25 cellular contexts compared by ENCODE assay signal in genomic region chr6:28568515-28569108, GRCh38. TPM values are rescaled to one million over a fixed set of nuclear protein-coding genes. Genes with fewer than 3 reads are reported as not detected.
DNase-seq lines count a peak whose midpoint lies in the region; ATAC-seq, FAIRE-seq and TF ChIP-seq lines count a peak whose summit lies in the region.
"Had no signal": no experiment of that assay in that cellular context is flagged by ENCODE, and none has a peak within 500 bp of the region (broad histone marks: within the 10 kb centered on the region; RNA-seq: fewer than 3 reads in every experiment).

No MANE protein-coding gene starts in this region.

- POLR2A ChIA-PET in GM12878 (lab: Charles Lee): interaction anchor here (0.5 kb wide), 1 partner anchor 377 kb away, joined by 3 read pairs; no protein-coding TSS in a partner anchor

- H3K9me3 ChIP-seq in GM12878 (replicated peaks; ENCODE audit: control insufficient read depth, insufficient read depth, low read length) (peaks cover 3% of the 10 kb centered on the region; the same call in 2 of the 3 replicates), neuronal stem cell (replicated peaks in 1 of 2; ENCODE audit: control insufficient read depth in 2 of 2, insufficient read depth in 1 of 2, low read depth in 1 of 2, low read length in 2 of 2) (peaks cover 0 to 4% of the 10 kb centered on the region in 2 donors), neural progenitor cell (ENCODE audit: low read depth) (no peaks in the 10 kb centered on the region)

- no TSS peak for BruUV-seq in GM12878 (replicated peaks; lab: Mats Ljungman, UMichigan)

- CTCF ChIA-PET in GM12878 (lab: Yijun Ruan, JAX): no interaction called here

- H3K4me3 Mint-ChIP-seq in neural progenitor cell: no peak overlapping the region
- H3K4me3 Mint-ChIP-seq: CD14-positive monocyte; CD4-positive, alpha-beta memory T cell; HFFc6 had no signal

- H3K9me3 Mint-ChIP-seq in neural progenitor cell: peaks cover 8% of the 10 kb centered on the region

- no peak overlapping the region for H3K27ac Mint-ChIP-seq in neural progenitor cell
- H3K27ac Mint-ChIP-seq: CD14-positive monocyte; CD4-positive, alpha-beta memory T cell; HFFc6 had no signal

- DNase-seq in GM12865 (ENCODE audit: low read depth) (peak; percentile 40), GM20000 (ENCODE audit: low spot score) (peak; percentile 10), GM12878 (ENCODE audit: low read depth, low spot score) (no peak), neuronal stem cell (ENCODE audit: low spot score) (no peak), RPMI8226 (no peak), GM10266 (ENCODE audit: extremely low spot score) (no peak), neural progenitor cell (ENCODE audit: low spot score) (no peak)
- DNase-seq: CD4-positive, alpha-beta memory T cell; DMS153; DMS79; GDM1; GM23248; HCEC 1CT; HFFc6 had no signal

- no peak for TF ChIP-seq RAD21 in GM12878 (IDR thresholded peaks at IDR 0.05; ENCODE audit: insufficient read depth, low read depth, low read length)

- intact Hi-C loops in GM12878 (cut with micrococcal nuclease; ENCODE audit: unreplicated experiment): no loop called here

- H3K27ac ChIP-seq in GM12878 (ENCODE audit: control insufficient read depth, insufficient read depth): no peak overlapping the region
- peak overlapping the region; percentile 62 for H3K27ac ChIP-seq in neuronal stem cell (replicated peaks; ENCODE audit: low read length)
- no peak overlapping the region for H3K27ac ChIP-seq in neural progenitor cell
- H3K27ac ChIP-seq: 22Rv1, BLaER1, GM23248, HL-60 had no signal

- H2AK5ac ChIP-seq in neuronal stem cell (ENCODE audit: low read depth, low read length): no peak overlapping the region

- H3K36me3 ChIP-seq in GM12878 (ENCODE audit: control insufficient read depth in 2 of 2, insufficient read depth in 2 of 2, low read length in 1 of 2) (no peaks in the 10 kb centered on the region), neuronal stem cell (replicated peaks in 1 of 2; ENCODE audit: control insufficient read depth in 2 of 2, insufficient read depth in 2 of 2, low read length in 2 of 2) (peaks cover 0 to 6% of the 10 kb centered on the region in 2 donors), neural progenitor cell (no peaks in the 10 kb centered on the region)
- H3K36me3 ChIP-seq: BLaER1 had no signal

- SMC1A ChIA-PET in GM12878 (lab: Charles Lee; ENCODE audit: uncharacterized antibody, unreplicated experiment): no interaction called here

- no peak overlapping the region for H3K4me2 ChIP-seq in GM12878 (ENCODE audit: control insufficient read depth, insufficient read depth)
- H3K4me2 ChIP-seq in neuronal stem cell (ENCODE audit: insufficient read depth, low read length, poor library complexity, severe bottlenecking): no peak overlapping the region
- no peak overlapping the region for H3K4me2 ChIP-seq in neural progenitor cell
- H3K4me2 ChIP-seq: BLaER1 had no signal

- H3K4ac ChIP-seq in neuronal stem cell (ENCODE audit: low read length): no peak overlapping the region

- no peak for TF ChIP-seq POLR2A in GM12878 (IDR thresholded peaks at IDR 0.05; ENCODE audit: low read depth, low read length)

- no peak overlapping the region for H3K23ac ChIP-seq in neuronal stem cell (ENCODE audit: low read depth, low read length, poor library complexity)

- in situ Hi-C loops in GM12878 (cut with MboI): no loop called here

- FAIRE-seq in GM12878 (lab: Jason Lieb, UNC): no peak
- FAIRE-seq: GM12892 had no signal

- H3F3A ChIP-seq in neural progenitor cell (ENCODE audit: low read depth): peaks cover 4% of the 10 kb centered on the region

- no peak overlapping the region for H3K14ac ChIP-seq in neuronal stem cell (ENCODE audit: low read length)

- no peaks in the 10 kb centered on the region for H3K27me3 ChIP-seq in GM12878 (replicated peaks in 1 of 2; ENCODE audit: control insufficient read depth in 2 of 2, insufficient read depth in 2 of 2, low read length in 1 of 2)
- no peaks in the 10 kb centered on the region for H3K27me3 ChIP-seq in neuronal stem cell (ENCODE audit: control insufficient read depth in 3 of 3, insufficient read depth in 3 of 3, low read depth in 1 of 3, low read length in 3 of 3)
- no peaks in the 10 kb centered on the region for H3K27me3 ChIP-seq in neural progenitor cell
- H3K27me3 ChIP-seq: BLaER1 had no signal

- H2BK12ac ChIP-seq in neuronal stem cell (ENCODE audit: low read length): no peak overlapping the region

- H4K20me1 ChIP-seq in GM12878 (ENCODE audit: control insufficient read depth, insufficient read depth) (no peaks in the 10 kb centered on the region), neural progenitor cell (ENCODE audit: low read depth) (no peaks in the 10 kb centered on the region)
- H4K20me1 ChIP-seq: BLaER1 had no signal

- 100% methylated on average over 4 of the region's 4 CpGs for WGBS in GM12878 (ENCODE audit: insufficient coverage, insufficient replicate concordance, low lambda C conversion rate, missing lambda C conversion rate)
- WGBS in neuronal stem cell (ENCODE audit: extremely low coverage in 2 of 2, insufficient read length in 2 of 2, insufficient replicate concordance in 1 of 2), 2 donors: no CpG with 5 or more reads among the region's 4 CpGs

- H3K18ac ChIP-seq in neuronal stem cell (ENCODE audit: low read length): no peak overlapping the region

- no peak overlapping the region for H4K8ac ChIP-seq in neuronal stem cell (ENCODE audit: low read depth, low read length)

- H3K79me2 ChIP-seq in GM12878 (ENCODE audit: control insufficient read depth, insufficient read depth, low read length) (no peaks in the 10 kb centered on the region), neural progenitor cell (ENCODE audit: low read depth) (no peaks in the 10 kb centered on the region)

- H3K4me1 ChIP-seq in GM12878 (ENCODE audit: control insufficient read depth, insufficient read depth, low read length) (no peaks in the 10 kb centered on the region), neuronal stem cell (ENCODE audit: control insufficient read depth in 2 of 2, insufficient read depth in 1 of 2, low read depth in 1 of 2, low read length in 2 of 2) (peaks cover 9% of the 10 kb centered on the region in 2 donors), neural progenitor cell (peaks cover 22% of the 10 kb centered on the region)
- H3K4me1 ChIP-seq: BLaER1 had no signal

- no peak for TF ChIP-seq EP300 in GM12878 (IDR thresholded peaks at IDR 0.05; ENCODE audit: borderline replicate concordance in 1 of 2, control insufficient read depth in 1 of 2, low read depth in 2 of 2, low read length in 2 of 2)

- no peak overlapping the region for H2BK120ac ChIP-seq in neuronal stem cell (ENCODE audit: low read depth, low read length)

- RAD21 ChIA-PET in GM12878 (lab: Charles Lee; ENCODE audit: unreplicated experiment): interaction anchor here (1.2 kb wide), 1 partner anchor 26 kb away, joined by 4 read pairs; no protein-coding TSS in a partner anchor

- no peaks in the 10 kb centered on the region for H3K79me1 ChIP-seq in neuronal stem cell (ENCODE audit: low read depth, low read length)

- H3K4me1 Mint-ChIP-seq in neural progenitor cell: peaks cover 8% of the 10 kb centered on the region
- H3K4me1 Mint-ChIP-seq: CD14-positive monocyte; CD4-positive, alpha-beta memory T cell had no signal

- TF ChIP-seq CTCF in GM12865 (IDR thresholded peaks at IDR 0.05; ENCODE audit: insufficient read depth, low read depth, low read length, missing control alignments): no peak
- no peak for TF ChIP-seq CTCF in GM20000 (IDR thresholded peaks at IDR 0.05; ENCODE audit: extremely low read depth, missing control alignments)
- no peak for TF ChIP-seq CTCF in GM12878 (IDR thresholded peaks at IDR 0.05 in 2 of 3, conservative IDR thresholded peaks at IDR 0.05 in 1 of 3; ENCODE audit: control insufficient read depth in 2 of 3, extremely low read depth in 1 of 3, insufficient read depth in 1 of 3, low read depth in 3 of 3, low read length in 3 of 3)
- TF ChIP-seq CTCF in GM10266 (IDR thresholded peaks at IDR 0.05; ENCODE audit: control insufficient read depth, insufficient read depth, low read depth, missing control alignments): no peak
- TF ChIP-seq CTCF in neural progenitor cell (IDR thresholded peaks at IDR 0.05): no peak

- ATAC-seq in GM12878 (peak; percentile 72), HG02623 (IDR thresholded peaks at IDR 0.05; ENCODE audit: unreplicated experiment) (no peak)

- no peaks in the 10 kb centered on the region for H3K27me3 Mint-ChIP-seq in neural progenitor cell (ENCODE audit: insufficient read depth, low read depth)

- H2AFZ ChIP-seq in GM12878 (ENCODE audit: control insufficient read depth, low read depth, low read length): no peak overlapping the region
- H2AFZ ChIP-seq in neuronal stem cell (ENCODE audit: low read length): no peak overlapping the region
- H2AFZ ChIP-seq in neural progenitor cell (replicated peaks): no peak overlapping the region
- H2AFZ ChIP-seq: GM23248 had no signal

- H3K4me3 ChIP-seq in GM12865 (ENCODE audit: low read depth, low read length) (no peak overlapping the region), GM12878 (no peak overlapping the region), neuronal stem cell (ENCODE audit: low read length in 2 of 2) (no peak overlapping the region), neural progenitor cell (no peak overlapping the region)
- H3K4me3 ChIP-seq: BLaER1, GM23248 had no signal

- H2BK15ac ChIP-seq in neuronal stem cell (ENCODE audit: low read length): no peak overlapping the region

- no peak overlapping the region for H4K91ac ChIP-seq in neuronal stem cell (ENCODE audit: low read depth, low read length, poor library complexity)

- H3K36me3 Mint-ChIP-seq in neural progenitor cell: peaks cover 6% of the 10 kb centered on the region
- H3K36me3 Mint-ChIP-seq: CD14-positive monocyte; CD4-positive, alpha-beta memory T cell had no signal

- H2BK5ac ChIP-seq in neuronal stem cell (ENCODE audit: low read length): no peak overlapping the region

- H3K9ac ChIP-seq in GM12878 (ENCODE audit: control insufficient read depth, insufficient read depth, low read length) (no peak overlapping the region), neuronal stem cell (ENCODE audit: low read depth, low read length, poor library complexity) (no peak overlapping the region), neural progenitor cell (no peak overlapping the region)
- H3K9ac ChIP-seq: BLaER1, GM23248 had no signal

RNA-seq across cellular contexts. Expression of gene GPX5, which starts 42.9 kb away (rescaled TPM):
- total RNA-seq in GM12878 (2013; cell fraction: nucleolus; rRNA removed): not detected in 2 replicates
- total RNA-seq in GM12878 (2014; rRNA removed) (not detected in 2 replicates), GM12878 (2014; rRNA removed; fragmentation: Illumina TruSeq; extraction: Trizol) (not detected in 2 replicates), GM12878 (2021) (not detected in 2 replicates), neural progenitor cell (ENCODE audit: low replicate concordance) (not detected in 2 replicates)
- polyA plus RNA-seq in GM12878 (2011; ENCODE audit: low read depth): not detected
- polyA plus RNA-seq in GM12878 (2011; rRNA removed) (not detected in 2 replicates), GM12878 (2014; fragmentation: Illumina TruSeq; extraction: Trizol) (not detected in 2 replicates), GM12878 (2014; fragmentation: Nextera tagmentation; extraction: Ambion mirVana) (not detected), GM12878 (2014; rRNA removed) (not detected in 2 replicates), GM12878 (2016; fragmentation: Nextera tagmentation; extraction: Ambion mirVana) (not detected)
- not detected in 2 replicates for polyA plus RNA-seq in GM12878 (2011; cell fraction: cytosol; rRNA removed)
- polyA plus RNA-seq in GM12878 (2011; cell fraction: nucleus; rRNA removed): not detected in 2 replicates
- not detected in 2 replicates for polyA plus RNA-seq in GM12878 (2012)
- not detected in 2 replicates for polyA minus RNA-seq in GM12878 (2011; rRNA and poly(A)+ RNA removed)
- polyA minus RNA-seq in GM12878 (2011; cell fraction: cytosol; rRNA and poly(A)+ RNA removed): not detected in 2 replicates
- not detected in 2 replicates for polyA minus RNA-seq in GM12878 (2011; cell fraction: nucleus; rRNA and poly(A)+ RNA removed)
- not detected for polyA plus RNA-seq in neuronal stem cell (2013, experiment 1 of 2)
- polyA plus RNA-seq in neuronal stem cell (2013, experiment 2 of 2): not detected
- total RNA-seq: A673; CD4-positive, alpha-beta memory T cell; Daoy; GM23248; H4; HFFc6; HT1080 had no signal
- polyA plus RNA-seq: AG04450; CD14-positive monocyte; CD4-positive, alpha-beta memory T cell; GM23248 had no signal

RNA-seq across cellular contexts. Expression of gene GPX6, which starts 53.0 kb away (rescaled TPM):
- total RNA-seq in GM12878 (2013; cell fraction: nucleolus; rRNA removed): not detected in 2 replicates
- total RNA-seq in GM12878 (2014; rRNA removed) (not detected in 2 replicates), GM12878 (2014; rRNA removed; fragmentation: Illumina TruSeq; extraction: Trizol) (not detected in 2 replicates), GM12878 (2021) (not detected in 2 replicates), neural progenitor cell (ENCODE audit: low replicate concordance) (not detected in 2 replicates)
- not detected for polyA plus RNA-seq in GM12878 (2011; ENCODE audit: low read depth)
- polyA plus RNA-seq in GM12878 (2011; rRNA removed) (not detected in 2 replicates), GM12878 (2014; fragmentation: Illumina TruSeq; extraction: Trizol) (not detected in 2 replicates), GM12878 (2014; fragmentation: Nextera tagmentation; extraction: Ambion mirVana) (not detected), GM12878 (2014; rRNA removed) (not detected in 2 replicates), GM12878 (2016; fragmentation: Nextera tagmentation; extraction: Ambion mirVana) (not detected)
- not detected in 2 replicates for polyA plus RNA-seq in GM12878 (2011; cell fraction: cytosol; rRNA removed)
- not detected in 2 replicates for polyA plus RNA-seq in GM12878 (2011; cell fraction: nucleus; rRNA removed)
- polyA plus RNA-seq in GM12878 (2012): not detected in 2 replicates
- not detected in 2 replicates for polyA minus RNA-seq in GM12878 (2011; rRNA and poly(A)+ RNA removed)
- not detected in 2 replicates for polyA minus RNA-seq in GM12878 (2011; cell fraction: cytosol; rRNA and poly(A)+ RNA removed)
- polyA minus RNA-seq in GM12878 (2011; cell fraction: nucleus; rRNA and poly(A)+ RNA removed): not detected in 2 replicates
- not detected for polyA plus RNA-seq in neuronal stem cell (2013, experiment 1 of 2)
- not detected for polyA plus RNA-seq in neuronal stem cell (2013, experiment 2 of 2)
- total RNA-seq: A673; CD4-positive, alpha-beta memory T cell; Daoy; GM23248; H4; HFFc6; HT1080 had no signal
- polyA plus RNA-seq: AG04450; CD14-positive monocyte; CD4-positive, alpha-beta memory T cell; GM23248 had no signal

Comparison
In these comparisons a context has a peak if more than half of its experiments do, and no peak if none do; other contexts are left out.
1. DNase-seq: peak in GM12865 (single experiment) and GM20000 (single experiment); none in GM12878 (single experiment), neuronal stem cell (single experiment), RPMI8226 (single experiment), GM10266 (single experiment) and neural progenitor cell (single experiment).